In the genomic region with DNA sequence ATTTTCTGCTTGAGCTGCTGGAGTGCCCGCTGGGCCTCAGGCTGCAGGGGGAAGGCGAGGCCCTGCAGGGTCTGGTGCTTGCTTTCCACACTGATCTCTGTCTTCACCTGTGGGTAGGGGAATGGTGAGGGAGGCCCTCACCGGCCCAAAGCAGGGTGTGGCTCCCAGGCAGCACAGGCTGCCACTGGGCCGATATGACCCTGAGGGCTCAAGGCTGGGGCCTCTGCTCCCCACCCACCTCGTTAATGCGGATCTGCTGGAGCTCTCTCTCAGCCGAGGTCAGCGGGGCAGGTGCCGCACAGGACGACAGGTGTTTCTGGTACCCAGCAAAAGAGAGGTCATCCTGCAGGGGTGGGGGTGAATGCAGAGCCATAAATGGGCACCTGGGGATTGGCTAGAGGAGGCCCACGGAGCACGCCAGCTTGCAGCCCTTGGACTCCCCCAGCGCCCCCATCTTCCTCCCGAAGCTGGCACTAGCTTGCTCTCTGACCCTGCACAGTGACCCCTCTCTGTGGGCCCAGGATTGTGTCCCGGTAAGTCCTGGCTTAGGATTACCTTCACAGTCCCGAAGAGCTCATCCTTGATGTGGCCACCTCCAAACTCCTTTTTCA, we compare ENCODE assay signal across 18 cellular contexts. TPM values are rescaled to one million over a fixed set of nuclear protein-coding genes. Genes with fewer than 3 reads are reported as not detected.
DNase-seq lines count a peak whose midpoint lies in the region; ATAC-seq and TF ChIP-seq lines count a peak whose summit lies in the region.
"Had no signal": no experiment of that assay in that cellular context is flagged by ENCODE, and none has a peak within 500 bp of the region (broad histone marks: within the 10 kb centered on the region; RNA-seq: fewer than 3 reads in every experiment).

No MANE protein-coding gene starts in this region.

- H3K27me3 ChIP-seq in tibial artery = no peaks in the 10 kb centered on the region
- H3K27me3 ChIP-seq: breast epithelium, sigmoid colon had no signal

- intact Hi-C loops in tibial artery (cut with DNase I; ENCODE audit: low total_unique reads) = loop anchor here (5.0 kb wide), 1 partner anchor 111 kb away; no protein-coding TSS in a partner anchor

- H3K4me3 Mint-ChIP-seq in activated naive CD8-positive, alpha-beta T cell = no peak overlapping the region
- H3K4me3 Mint-ChIP-seq in activated naive CD8-positive, alpha-beta T cell treated with anti-CD3 and anti-CD28 coated beads, Interleukin-2, amount 50 U/mL, for 24 hours = no peak overlapping the region
- H3K4me3 Mint-ChIP-seq in IgD-negative memory B cell = peak overlapping the region in 1 of 4 donors; percentile 9
- no peak overlapping the region for H3K4me3 Mint-ChIP-seq in effector memory CD8-positive, alpha-beta T cell
- no peak overlapping the region for H3K4me3 Mint-ChIP-seq in stimulated activated memory B cell treated with anti-CD40 and anti-IgM and Interleukin-4, amounts not matched to agents 10 μg/mL and 1 μg/mL and 100 μg/mL, for 72 hours
- H3K4me3 Mint-ChIP-seq: mesothelial cell of epicardium had no signal

- no peak overlapping the region for H3K4me3 ChIP-seq in tibial artery
- H3K4me3 ChIP-seq: breast epithelium, coronary artery, HAP-1, K562, sigmoid colon had no signal

- peaks cover 0 to 22% (median 10%) of the 10 kb centered on the region in 4 donors for H3K4me1 ChIP-seq in tibial artery
- H3K4me1 ChIP-seq: HAP-1 had no signal

- peak overlapping the region; percentile 88 for H3K27ac Mint-ChIP-seq in activated naive CD8-positive, alpha-beta T cell
- no peak overlapping the region for H3K27ac Mint-ChIP-seq in activated naive CD8-positive, alpha-beta T cell treated with anti-CD3 and anti-CD28 coated beads, Interleukin-2, amount 50 U/mL, for 24 hours
- H3K27ac Mint-ChIP-seq in IgD-negative memory B cell = peak overlapping the region in 2 of 3 donors; percentile 46 to 82
- peak overlapping the region; percentile 62 to 81 for H3K27ac Mint-ChIP-seq in effector memory CD8-positive, alpha-beta T cell
- H3K27ac Mint-ChIP-seq in stimulated activated memory B cell treated with anti-CD40 and anti-IgM and Interleukin-4, amounts not matched to agents 10 μg/mL and 1 μg/mL and 100 μg/mL, for 72 hours = peak overlapping the region; percentile 59
- H3K27ac Mint-ChIP-seq: mesothelial cell of epicardium had no signal

- H3K9me3 Mint-ChIP-seq in activated naive CD8-positive, alpha-beta T cell (ENCODE audit: low read depth) = no peaks in the 10 kb centered on the region
- H3K9me3 Mint-ChIP-seq in activated naive CD8-positive, alpha-beta T cell treated with anti-CD3 and anti-CD28 coated beads, Interleukin-2, amount 50 U/mL, for 24 hours = no peaks in the 10 kb centered on the region
- no peaks in the 10 kb centered on the region for H3K9me3 Mint-ChIP-seq in IgD-negative memory B cell
- H3K9me3 Mint-ChIP-seq in effector memory CD8-positive, alpha-beta T cell = no peaks in the 10 kb centered on the region
- no peaks in the 10 kb centered on the region for H3K9me3 Mint-ChIP-seq in stimulated activated memory B cell treated with anti-CD40 and anti-IgM and Interleukin-4, amounts not matched to agents 10 μg/mL and 1 μg/mL and 100 μg/mL, for 72 hours
- H3K9me3 Mint-ChIP-seq: activated T-cell treated with anti-CD3 and anti-CD28 coated beads, Interleukin-2, amount 50 U/mL, for 72 hours; mesothelial cell of epicardium had no signal

- H3K36me3 Mint-ChIP-seq in activated naive CD8-positive, alpha-beta T cell = no peaks in the 10 kb centered on the region
- peaks cover 14% of the 10 kb centered on the region for H3K36me3 Mint-ChIP-seq in activated naive CD8-positive, alpha-beta T cell treated with anti-CD3 and anti-CD28 coated beads, Interleukin-2, amount 50 U/mL, for 24 hours (ENCODE audit: low read depth)
- peaks cover 5% of the 10 kb centered on the region for H3K36me3 Mint-ChIP-seq in IgD-negative memory B cell
- H3K36me3 Mint-ChIP-seq in effector memory CD8-positive, alpha-beta T cell (ENCODE audit: insufficient read depth) = peaks cover 46% of the 10 kb centered on the region
- peaks cover 37% of the 10 kb centered on the region for H3K36me3 Mint-ChIP-seq in stimulated activated memory B cell treated with anti-CD40 and anti-IgM and Interleukin-4, amounts not matched to agents 10 μg/mL and 1 μg/mL and 100 μg/mL, for 72 hours

- H3K27me3 Mint-ChIP-seq in activated naive CD8-positive, alpha-beta T cell = no peaks in the 10 kb centered on the region
- H3K27me3 Mint-ChIP-seq in activated naive CD8-positive, alpha-beta T cell treated with anti-CD3 and anti-CD28 coated beads, Interleukin-2, amount 50 U/mL, for 24 hours = no peaks in the 10 kb centered on the region
- no peaks in the 10 kb centered on the region for H3K27me3 Mint-ChIP-seq in IgD-negative memory B cell
- no peaks in the 10 kb centered on the region for H3K27me3 Mint-ChIP-seq in effector memory CD8-positive, alpha-beta T cell
- no peaks in the 10 kb centered on the region for H3K27me3 Mint-ChIP-seq in stimulated activated memory B cell treated with anti-CD40 and anti-IgM and Interleukin-4, amounts not matched to agents 10 μg/mL and 1 μg/mL and 100 μg/mL, for 72 hours

- H3K36me3 ChIP-seq in tibial artery = peaks cover 30 to 85% (median 56%) of the 10 kb centered on the region in 3 donors

- DNase-seq in activated naive CD8-positive, alpha-beta T cell treated with anti-CD3 and anti-CD28 coated beads, Interleukin-2, amount 50 U/mL, for 24 hours = no peak
- DNase-seq in effector memory CD8-positive, alpha-beta T cell = no peak
- DNase-seq in tibial artery (no peak), AG08395 (ENCODE audit: low spot score) (no peak)
- DNase-seq: COR-L47, DMS79 treated with DMSO at 0.1 percent for 48 hours, sigmoid colon had no signal

- no peak overlapping the region for H3K27ac ChIP-seq in tibial artery
- H3K27ac ChIP-seq: coronary artery, sigmoid colon had no signal

- TF ChIP-seq CTCF in tibial artery (IDR thresholded peaks at IDR 0.05) = no peak

- no peaks in the 10 kb centered on the region for H3K9me3 ChIP-seq in tibial artery
- H3K9me3 ChIP-seq: breast epithelium, HAP-1, sigmoid colon had no signal

- H3K4me1 Mint-ChIP-seq in activated naive CD8-positive, alpha-beta T cell (ENCODE audit: low read depth) = peaks cover 55% of the 10 kb centered on the region
- H3K4me1 Mint-ChIP-seq in activated naive CD8-positive, alpha-beta T cell treated with anti-CD3 and anti-CD28 coated beads, Interleukin-2, amount 50 U/mL, for 24 hours = peaks cover 42% of the 10 kb centered on the region
- H3K4me1 Mint-ChIP-seq in IgD-negative memory B cell = peaks cover 15 to 32% (median 31%) of the 10 kb centered on the region in 3 donors
- H3K4me1 Mint-ChIP-seq in effector memory CD8-positive, alpha-beta T cell (ENCODE audit: low read depth in 2 of 2) = peaks cover 43 to 44% of the 10 kb centered on the region in 2 donors
- peaks cover 77% of the 10 kb centered on the region for H3K4me1 Mint-ChIP-seq in stimulated activated memory B cell treated with anti-CD40 and anti-IgM and Interleukin-4, amounts not matched to agents 10 μg/mL and 1 μg/mL and 100 μg/mL, for 72 hours
- H3K4me1 Mint-ChIP-seq: mesothelial cell of epicardium had no signal

- no peak for ATAC-seq in activated naive CD8-positive, alpha-beta T cell treated with anti-CD3 and anti-CD28 coated beads, Interleukin-2, amount 50 U/mL, for 24 hours
- ATAC-seq in effector memory CD8-positive, alpha-beta T cell (replicated peaks) = no peak
- no peak for ATAC-seq in stimulated activated memory B cell treated with anti-CD40 and anti-IgM and Interleukin-4, amounts not matched to agents 10 μg/mL and 1 μg/mL and 100 μg/mL, for 72 hours
- ATAC-seq in GM21447 (IDR thresholded peaks at IDR 0.05; ENCODE audit: unreplicated experiment) = no peak

RNA-seq across cellular contexts. Expression of gene TLR9, which starts 5.5 kb away (rescaled TPM):
- 10.4 TPM for polyA plus RNA-seq in IgD-negative memory B cell
- polyA plus RNA-seq: K562, neural cell had no signal

RNA-seq across cellular contexts. Expression of gene TWF2, which starts 8.0 kb away (rescaled TPM):
- 108 TPM for polyA plus RNA-seq in IgD-negative memory B cell

RNA-seq across cellular contexts. Expression of gene PPM1M, which starts 14.6 kb away (rescaled TPM):
- polyA plus RNA-seq in IgD-negative memory B cell = 51.3 TPM

RNA-seq across cellular contexts. Expression of gene ALAS1, which starts 33.0 kb away (rescaled TPM):
- polyA plus RNA-seq in IgD-negative memory B cell = 24.8 TPM

RNA-seq across cellular contexts. Expression of gene WDR82, which starts 47.5 kb away (rescaled TPM):
- 55.0 TPM for polyA plus RNA-seq in IgD-negative memory B cell
